8 cellular contexts compared by ENCODE assay signal in genomic region chr22:39253427-39254070, GRCh38. TPM values are rescaled to one million over a fixed set of nuclear protein-coding genes. Genes with fewer than 3 reads are reported as not detected.
DNase-seq lines count a peak whose midpoint lies in the region; ATAC-seq and TF ChIP-seq lines count a peak whose summit lies in the region.

No MANE protein-coding gene starts in this region.

- peak overlapping the region; percentile 83 for H2BK12ac ChIP-seq in trophoblast cell (ENCODE audit: low read length)

- H3K79me2 ChIP-seq in fibroblast of lung (ENCODE audit: control insufficient read depth, insufficient read depth, low read length), result no peaks in the 10 kb centered on the region
- no peaks in the 10 kb centered on the region for H3K79me2 ChIP-seq in trophoblast cell (ENCODE audit: control insufficient read depth, insufficient read depth, low read length, poor library complexity)

- H3K9me3 Mint-ChIP-seq in HFFc6, result no peaks in the 10 kb centered on the region
- H3K9me3 Mint-ChIP-seq in activated B cell treated with CpG ODN at 0.5 μM for 24 hours, result no peaks in the 10 kb centered on the region

- peak overlapping the region; percentile 54 for H2BK120ac ChIP-seq in trophoblast cell (ENCODE audit: insufficient read depth, low read length, poor library complexity)

- no peaks in the 10 kb centered on the region for H3K36me3 Mint-ChIP-seq in HFFc6 (ENCODE audit: low read depth)
- no peaks in the 10 kb centered on the region for H3K36me3 Mint-ChIP-seq in activated B cell treated with CpG ODN at 0.5 μM for 24 hours (ENCODE audit: low read depth)

- H3K36me3 ChIP-seq in fibroblast of lung (ENCODE audit: control insufficient read depth, insufficient read depth, low read length) (no peaks in the 10 kb centered on the region), trophoblast cell (ENCODE audit: control insufficient read depth in 1 of 2, insufficient read depth in 2 of 2, low read length in 2 of 2) (no peaks in the 10 kb centered on the region)

- H3K27me3 Mint-ChIP-seq in HFFc6 (ENCODE audit: insufficient read depth) (no peaks in the 10 kb centered on the region), activated B cell treated with CpG ODN at 0.5 μM for 24 hours (peaks cover 53% of the 10 kb centered on the region)

- POLR2A ChIA-PET in activated B cell treated with CpG ODN at 0.5 μM for 24 hours (lab: Charles Lee), result interaction anchor here (0.6 kb wide), 2 partner anchors 37 to 201 kb away, joined by 4 read pairs; no protein-coding TSS in a partner anchor

- H4K8ac ChIP-seq in trophoblast cell (ENCODE audit: low read depth, low read length), result peak overlapping the region; percentile 32

- no peaks in the 10 kb centered on the region for H3K9me3 ChIP-seq in fibroblast of lung (ENCODE audit: control insufficient read depth, insufficient read depth, low read depth, low read length)
- H3K9me3 ChIP-seq in trophoblast cell (ENCODE audit: insufficient read depth, low read depth, low read length), result no peaks in the 10 kb centered on the region

- H3K4me3 ChIP-seq in fibroblast of lung (replicated peaks in 1 of 4; ENCODE audit: control extremely low read depth in 1 of 4, insufficient read depth in 1 of 4, low read depth in 3 of 4, low read length in 4 of 4), result no peak overlapping the region
- no peak overlapping the region for H3K4me3 ChIP-seq in trophoblast cell (ENCODE audit: low read depth, low read length)

- peak overlapping the region; percentile 68 for H3K18ac ChIP-seq in trophoblast cell (ENCODE audit: low read length)

- WGBS in trophoblast cell (ENCODE audit: extremely low coverage, insufficient coverage, insufficient read length), result no CpG with 5 or more reads among the region's 19 CpGs

- H3K4ac ChIP-seq in trophoblast cell (ENCODE audit: low read depth, low read length), result peak overlapping the region; percentile 25

- intact Hi-C loops in activated B cell treated with CpG ODN at 0.5 μM for 24 hours (cut with micrococcal nuclease), result loop anchor here (10.0 kb wide), 1 partner anchor 51 kb away; no protein-coding TSS in a partner anchor

- H3K79me1 ChIP-seq in trophoblast cell (ENCODE audit: low read length), result peaks cover 17% of the 10 kb centered on the region

- TF ChIP-seq CTCF in C4-2B (conservative IDR thresholded peaks at IDR 0.05) (no peak), HFFc6 (IDR thresholded peaks at IDR 0.05) (no peak), activated B cell treated with CpG ODN at 0.5 μM for 24 hours (IDR thresholded peaks at IDR 0.05) (no peak), fibroblast of lung (conservative IDR thresholded peaks at IDR 0.05 in 1 of 2, IDR thresholded peaks at IDR 0.05 in 1 of 2; ENCODE audit: low read depth in 1 of 2, low read length in 2 of 2) (no peak)

- H3K9ac ChIP-seq in fibroblast of lung (ENCODE audit: insufficient read depth, low read length), result no peak overlapping the region
- H3K9ac ChIP-seq in trophoblast cell (ENCODE audit: low read length), result no peak overlapping the region

- CTCF ChIA-PET in activated B cell treated with CpG ODN at 0.5 μM for 24 hours (lab: Charles Lee), result no interaction called here

- DNase-seq in HFFc6, result peak; percentile 77
- no peak for DNase-seq in activated B cell treated with CpG ODN at 0.5 μM for 24 hours
- DNase-seq in fibroblast of lung (ENCODE audit: low read depth in 2 of 2), result peak; percentile 84 to 88
- DNase-seq in trophoblast cell, result peak; percentile 13 to 43

- H3K4me1 Mint-ChIP-seq in HFFc6 (ENCODE audit: low read depth) (peaks cover 39% of the 10 kb centered on the region), activated B cell treated with CpG ODN at 0.5 μM for 24 hours (peaks cover 10% of the 10 kb centered on the region)

- H4K91ac ChIP-seq in trophoblast cell (ENCODE audit: low read depth, low read length), result peak overlapping the region; percentile 75

- H3K4me2 ChIP-seq in fibroblast of lung (ENCODE audit: extremely low read depth, insufficient read depth, low read length) (peak overlapping the region; percentile 49), trophoblast cell (ENCODE audit: low read length) (peak overlapping the region; percentile 17)

- peak overlapping the region; percentile 67 for H2AK5ac ChIP-seq in trophoblast cell (ENCODE audit: low read length)

- peak overlapping the region; percentile 42; the same call in 1 of the 2 replicates for H3K4me3 Mint-ChIP-seq in HFFc6
- H3K4me3 Mint-ChIP-seq in activated B cell treated with CpG ODN at 0.5 μM for 24 hours, result no peak overlapping the region

- H3K23ac ChIP-seq in trophoblast cell (ENCODE audit: low read length), result no peak overlapping the region

- peak overlapping the region; percentile 35 for H3K14ac ChIP-seq in trophoblast cell (ENCODE audit: low read length)

- ATAC-seq in activated B cell treated with CpG ODN at 0.5 μM for 24 hours (ENCODE audit: low read depth) (peak; percentile 41), HG02973 (IDR thresholded peaks at IDR 0.05; ENCODE audit: unreplicated experiment) (no peak), HG03457 (IDR thresholded peaks at IDR 0.05; ENCODE audit: unreplicated experiment) (no peak), GM19324 (IDR thresholded peaks at IDR 0.05; ENCODE audit: low FRiP score, unreplicated experiment) (no peak)

- H3K27ac Mint-ChIP-seq in HFFc6 (peak overlapping the region; percentile 18; the same call in 1 of the 2 replicates), activated B cell treated with CpG ODN at 0.5 μM for 24 hours (no peak overlapping the region)

- H3K27ac ChIP-seq in C4-2B (peak overlapping the region; percentile 41), fibroblast of lung (ENCODE audit: insufficient read depth, low read length) (peak overlapping the region; percentile 60), trophoblast cell (ENCODE audit: low read depth, low read length) (no peak overlapping the region)

- no peaks in the 10 kb centered on the region for H4K20me1 ChIP-seq in fibroblast of lung (ENCODE audit: control insufficient read depth, extremely low read depth, insufficient read depth, low read length)

- peak overlapping the region; percentile 29 for H2BK5ac ChIP-seq in trophoblast cell (ENCODE audit: low read depth, low read length, poor library complexity)

- H4K12ac ChIP-seq in trophoblast cell (ENCODE audit: low read depth, low read length), result peak overlapping the region; percentile 15

- H3K4me1 ChIP-seq in fibroblast of lung (ENCODE audit: control insufficient read depth, extremely low read depth, insufficient read depth, low read length) (peaks cover 24% of the 10 kb centered on the region), trophoblast cell (ENCODE audit: control insufficient read depth in 1 of 2, insufficient read depth in 2 of 2, low read length in 2 of 2) (peaks cover 19 to 23% of the 10 kb centered on the region in 2 experiments)

- H2AFZ ChIP-seq in fibroblast of lung (ENCODE audit: low read length), result peak overlapping the region; percentile 15
- no peak overlapping the region for H2AFZ ChIP-seq in trophoblast cell (ENCODE audit: insufficient read depth, low read length, poor library complexity)

- H3K27me3 ChIP-seq in fibroblast of lung (ENCODE audit: control insufficient read depth, insufficient read depth, low read length) (no peaks in the 10 kb centered on the region), trophoblast cell (ENCODE audit: insufficient read depth, low read length) (no peaks in the 10 kb centered on the region)

RNA-seq across cellular contexts. Expression of gene PDGFB, which starts 8.8 kb away (rescaled TPM):
- not detected for total RNA-seq in HFFc6 (2021; fragmentation: NEBNext Ultra II Directional; extraction: Animal tissue kit (Norgen Biotek cat#: 25700))
- total RNA-seq in activated B cell treated with CpG ODN at 0.5 μM for 24 hours (not detected in 2 replicates), fibroblast of lung (under 0.01 TPM in 1 of 2 replicates, not detected in the other)
- 0.03 and 0.50 TPM in 2 replicates for polyA plus RNA-seq in fibroblast of lung
- polyA plus RNA-seq in fibroblast of lung (2012), result 0.03 and 0.68 TPM in 2 replicates
- polyA minus RNA-seq in fibroblast of lung (ENCODE audit: low replicate concordance), result 1.3 TPM in 1 of 2 replicates, not detected in the other
- polyA plus RNA-seq in trophoblast cell (2013), result 16.2 and 16.3 TPM in 2 replicates
